In the genomic region with DNA sequence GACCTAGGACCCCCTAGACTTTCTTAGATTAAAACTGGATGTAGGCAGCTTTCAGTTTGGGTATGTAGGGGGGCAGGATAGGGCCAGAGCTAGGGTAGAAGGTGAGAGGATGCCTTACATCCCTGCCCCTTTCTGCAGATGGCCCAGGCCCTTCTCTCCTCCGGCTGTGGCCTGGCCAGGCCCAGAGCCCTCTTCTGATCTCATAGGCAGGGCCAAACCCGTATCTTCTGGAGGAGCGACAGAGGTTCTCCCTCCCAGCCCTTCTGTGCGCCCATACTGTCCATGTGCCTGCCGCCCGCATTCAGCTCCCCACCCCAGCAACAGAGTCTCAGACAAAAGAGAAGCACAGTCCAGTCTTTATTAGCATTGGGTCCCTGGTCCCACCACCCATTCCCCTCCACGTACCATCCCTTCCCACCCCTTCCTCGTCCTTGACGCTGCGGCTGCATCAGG, we compare ENCODE assay signal across 1 cellular context.
TF ChIP-seq lines count a peak whose summit lies in the region.

No MANE protein-coding gene starts in this region.

TF ChIP-seq in K562, 482 proteins besides CTCF, POLR2A, EP300 and RAD21 (continues in another document):
- TF ChIP-seq CREB1 (IDR thresholded peaks at IDR 0.05) = no peak
- peak; percentile 70 for TF ChIP-seq CREB1 (CRISPR knock-in tag; IDR thresholded peaks at IDR 0.05)
- TF ChIP-seq NUFIP1 (IDR thresholded peaks at IDR 0.05; ENCODE audit: partially characterized antibody) = no peak
- TF ChIP-seq NR4A1 (CRISPR knock-in tag; IDR thresholded peaks at IDR 0.05) = no peak
- no peak for TF ChIP-seq NR4A1 (tag; IDR thresholded peaks at IDR 0.05)
- TF ChIP-seq SMC3 (conservative IDR thresholded peaks at IDR 0.05; ENCODE audit: insufficient read depth, low read depth, low read length) = no peak
- TF ChIP-seq, protein P1, sequence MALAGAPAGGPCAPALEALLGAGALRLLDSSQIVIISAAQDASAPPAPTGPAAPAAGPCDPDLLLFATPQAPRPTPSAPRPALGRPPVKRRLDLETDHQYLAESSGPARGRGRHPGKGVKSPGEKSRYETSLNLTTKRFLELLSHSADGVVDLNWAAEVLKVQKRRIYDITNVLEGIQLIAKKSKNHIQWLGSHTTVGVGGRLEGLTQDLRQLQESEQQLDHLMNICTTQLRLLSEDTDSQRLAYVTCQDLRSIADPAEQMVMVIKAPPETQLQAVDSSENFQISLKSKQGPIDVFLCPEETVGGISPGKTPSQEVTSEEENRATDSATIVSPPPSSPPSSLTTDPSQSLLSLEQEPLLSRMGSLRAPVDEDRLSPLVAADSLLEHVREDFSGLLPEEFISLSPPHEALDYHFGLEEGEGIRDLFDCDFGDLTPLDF (CRISPR knock-in tag; IDR thresholded peaks at IDR 0.05) = no peak
- TF ChIP-seq, protein P2, sequence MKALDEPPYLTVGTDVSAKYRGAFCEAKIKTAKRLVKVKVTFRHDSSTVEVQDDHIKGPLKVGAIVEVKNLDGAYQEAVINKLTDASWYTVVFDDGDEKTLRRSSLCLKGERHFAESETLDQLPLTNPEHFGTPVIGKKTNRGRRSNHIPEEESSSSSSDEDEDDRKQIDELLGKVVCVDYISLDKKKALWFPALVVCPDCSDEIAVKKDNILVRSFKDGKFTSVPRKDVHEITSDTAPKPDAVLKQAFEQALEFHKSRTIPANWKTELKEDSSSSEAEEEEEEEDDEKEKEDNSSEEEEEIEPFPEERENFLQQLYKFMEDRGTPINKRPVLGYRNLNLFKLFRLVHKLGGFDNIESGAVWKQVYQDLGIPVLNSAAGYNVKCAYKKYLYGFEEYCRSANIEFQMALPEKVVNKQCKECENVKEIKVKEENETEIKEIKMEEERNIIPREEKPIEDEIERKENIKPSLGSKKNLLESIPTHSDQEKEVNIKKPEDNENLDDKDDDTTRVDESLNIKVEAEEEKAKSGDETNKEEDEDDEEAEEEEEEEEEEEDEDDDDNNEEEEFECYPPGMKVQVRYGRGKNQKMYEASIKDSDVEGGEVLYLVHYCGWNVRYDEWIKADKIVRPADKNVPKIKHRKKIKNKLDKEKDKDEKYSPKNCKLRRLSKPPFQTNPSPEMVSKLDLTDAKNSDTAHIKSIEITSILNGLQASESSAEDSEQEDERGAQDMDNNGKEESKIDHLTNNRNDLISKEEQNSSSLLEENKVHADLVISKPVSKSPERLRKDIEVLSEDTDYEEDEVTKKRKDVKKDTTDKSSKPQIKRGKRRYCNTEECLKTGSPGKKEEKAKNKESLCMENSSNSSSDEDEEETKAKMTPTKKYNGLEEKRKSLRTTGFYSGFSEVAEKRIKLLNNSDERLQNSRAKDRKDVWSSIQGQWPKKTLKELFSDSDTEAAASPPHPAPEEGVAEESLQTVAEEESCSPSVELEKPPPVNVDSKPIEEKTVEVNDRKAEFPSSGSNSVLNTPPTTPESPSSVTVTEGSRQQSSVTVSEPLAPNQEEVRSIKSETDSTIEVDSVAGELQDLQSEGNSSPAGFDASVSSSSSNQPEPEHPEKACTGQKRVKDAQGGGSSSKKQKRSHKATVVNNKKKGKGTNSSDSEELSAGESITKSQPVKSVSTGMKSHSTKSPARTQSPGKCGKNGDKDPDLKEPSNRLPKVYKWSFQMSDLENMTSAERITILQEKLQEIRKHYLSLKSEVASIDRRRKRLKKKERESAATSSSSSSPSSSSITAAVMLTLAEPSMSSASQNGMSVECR (CRISPR knock-in tag; IDR thresholded peaks at IDR 0.05) = peak; percentile 67; the same call in 1 of the 2 replicates
- no peak for TF ChIP-seq POLR3A (IDR thresholded peaks at IDR 0.05; ENCODE audit: borderline replicate concordance, extremely low read depth, insufficient read depth, insufficient read length)
- TF ChIP-seq, protein P3, sequence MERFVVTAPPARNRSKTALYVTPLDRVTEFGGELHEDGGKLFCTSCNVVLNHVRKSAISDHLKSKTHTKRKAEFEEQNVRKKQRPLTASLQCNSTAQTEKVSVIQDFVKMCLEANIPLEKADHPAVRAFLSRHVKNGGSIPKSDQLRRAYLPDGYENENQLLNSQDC (CRISPR knock-in tag; IDR thresholded peaks at IDR 0.05) = no peak
- TF ChIP-seq, protein P4, sequence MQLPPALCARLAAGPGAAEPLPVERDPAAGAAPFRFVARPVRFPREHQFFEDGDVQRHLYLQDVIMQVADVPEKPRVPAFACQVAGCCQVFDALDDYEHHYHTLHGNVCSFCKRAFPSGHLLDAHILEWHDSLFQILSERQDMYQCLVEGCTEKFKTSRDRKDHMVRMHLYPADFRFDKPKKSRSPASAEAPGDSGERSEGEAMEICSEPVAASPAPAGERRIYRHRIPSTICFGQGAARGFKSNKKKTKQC (CRISPR knock-in tag; IDR thresholded peaks at IDR 0.05) = 0 out of 2 replicates have a peak, but pooled peaks have one; percentile 2
- peak; percentile 13 to 41; a peak in 2 of 4 replicates for TF ChIP-seq TBL1XR1 (IDR thresholded peaks at IDR 0.05; ENCODE audit: low read length in 2 of 2)
- TF ChIP-seq ARHGAP35 (IDR thresholded peaks at IDR 0.05; ENCODE audit: partially characterized antibody) = peak; percentile 50
- TF ChIP-seq NFYB (IDR thresholded peaks at IDR 0.05; ENCODE audit: extremely low read depth, insufficient read length) = no peak
- TF ChIP-seq ZNF551 (CRISPR knock-in tag; IDR thresholded peaks at IDR 0.05) = no peak
- no peak for TF ChIP-seq ZNF121 (CRISPR knock-in tag; conservative IDR thresholded peaks at IDR 0.05)
- TF ChIP-seq ZFP1 (CRISPR knock-in tag; IDR thresholded peaks at IDR 0.05) = 0 out of 2 replicates have a peak, but pooled peaks have one; percentile 13
- TF ChIP-seq, protein P5, sequence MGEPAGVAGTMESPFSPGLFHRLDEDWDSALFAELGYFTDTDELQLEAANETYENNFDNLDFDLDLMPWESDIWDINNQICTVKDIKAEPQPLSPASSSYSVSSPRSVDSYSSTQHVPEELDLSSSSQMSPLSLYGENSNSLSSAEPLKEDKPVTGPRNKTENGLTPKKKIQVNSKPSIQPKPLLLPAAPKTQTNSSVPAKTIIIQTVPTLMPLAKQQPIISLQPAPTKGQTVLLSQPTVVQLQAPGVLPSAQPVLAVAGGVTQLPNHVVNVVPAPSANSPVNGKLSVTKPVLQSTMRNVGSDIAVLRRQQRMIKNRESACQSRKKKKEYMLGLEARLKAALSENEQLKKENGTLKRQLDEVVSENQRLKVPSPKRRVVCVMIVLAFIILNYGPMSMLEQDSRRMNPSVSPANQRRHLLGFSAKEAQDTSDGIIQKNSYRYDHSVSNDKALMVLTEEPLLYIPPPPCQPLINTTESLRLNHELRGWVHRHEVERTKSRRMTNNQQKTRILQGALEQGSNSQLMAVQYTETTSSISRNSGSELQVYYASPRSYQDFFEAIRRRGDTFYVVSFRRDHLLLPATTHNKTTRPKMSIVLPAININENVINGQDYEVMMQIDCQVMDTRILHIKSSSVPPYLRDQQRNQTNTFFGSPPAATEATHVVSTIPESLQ (CRISPR knock-in tag; IDR thresholded peaks at IDR 0.05) = no peak; the same call in 1 of the 2 replicates
- no peak for TF ChIP-seq ERF (CRISPR knock-in tag; IDR thresholded peaks at IDR 0.05)
- TF ChIP-seq JUND (IDR thresholded peaks at IDR 0.05; ENCODE audit: borderline replicate concordance, low read depth, low read length) = no peak
- no peak for TF ChIP-seq JUND (tag; IDR thresholded peaks at IDR 0.05; ENCODE audit: borderline replicate concordance, low read depth, low read length)
- TF ChIP-seq, protein P6, sequence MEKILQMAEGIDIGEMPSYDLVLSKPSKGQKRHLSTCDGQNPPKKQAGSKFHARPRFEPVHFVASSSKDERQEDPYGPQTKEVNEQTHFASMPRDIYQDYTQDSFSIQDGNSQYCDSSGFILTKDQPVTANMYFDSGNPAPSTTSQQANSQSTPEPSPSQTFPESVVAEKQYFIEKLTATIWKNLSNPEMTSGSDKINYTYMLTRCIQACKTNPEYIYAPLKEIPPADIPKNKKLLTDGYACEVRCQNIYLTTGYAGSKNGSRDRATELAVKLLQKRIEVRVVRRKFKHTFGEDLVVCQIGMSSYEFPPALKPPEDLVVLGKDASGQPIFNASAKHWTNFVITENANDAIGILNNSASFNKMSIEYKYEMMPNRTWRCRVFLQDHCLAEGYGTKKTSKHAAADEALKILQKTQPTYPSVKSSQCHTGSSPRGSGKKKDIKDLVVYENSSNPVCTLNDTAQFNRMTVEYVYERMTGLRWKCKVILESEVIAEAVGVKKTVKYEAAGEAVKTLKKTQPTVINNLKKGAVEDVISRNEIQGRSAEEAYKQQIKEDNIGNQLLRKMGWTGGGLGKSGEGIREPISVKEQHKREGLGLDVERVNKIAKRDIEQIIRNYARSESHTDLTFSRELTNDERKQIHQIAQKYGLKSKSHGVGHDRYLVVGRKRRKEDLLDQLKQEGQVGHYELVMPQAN (IDR thresholded peaks at IDR 0.05; ENCODE audit: borderline replicate concordance) = peak; percentile 90
- TF ChIP-seq HNRNPK (IDR thresholded peaks at IDR 0.05; ENCODE audit: low read depth, low read length, poor library complexity, severe bottlenecking) = no peak
- 0 out of 2 replicates have a peak, but pooled peaks have one; percentile 17 for TF ChIP-seq CTBP1 (IDR thresholded peaks at IDR 0.05; ENCODE audit: borderline replicate concordance)
- TF ChIP-seq KAT7 (CRISPR knock-in tag; IDR thresholded peaks at IDR 0.05; ENCODE audit: borderline replicate concordance) = peak; percentile 98; the same call in 1 of the 2 replicates
- TF ChIP-seq, protein P7, sequence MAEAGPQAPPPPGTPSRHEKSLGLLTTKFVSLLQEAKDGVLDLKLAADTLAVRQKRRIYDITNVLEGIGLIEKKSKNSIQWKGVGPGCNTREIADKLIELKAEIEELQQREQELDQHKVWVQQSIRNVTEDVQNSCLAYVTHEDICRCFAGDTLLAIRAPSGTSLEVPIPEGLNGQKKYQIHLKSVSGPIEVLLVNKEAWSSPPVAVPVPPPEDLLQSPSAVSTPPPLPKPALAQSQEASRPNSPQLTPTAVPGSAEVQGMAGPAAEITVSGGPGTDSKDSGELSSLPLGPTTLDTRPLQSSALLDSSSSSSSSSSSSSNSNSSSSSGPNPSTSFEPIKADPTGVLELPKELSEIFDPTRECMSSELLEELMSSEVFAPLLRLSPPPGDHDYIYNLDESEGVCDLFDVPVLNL (CRISPR knock-in tag; IDR thresholded peaks at IDR 0.05; ENCODE audit: low read depth) = 0 out of 2 replicates have a peak, but pooled peaks have one; percentile 15
- TF ChIP-seq ZNF311 (CRISPR knock-in tag; IDR thresholded peaks at IDR 0.05) = no peak
- peak; percentile 69; the same call in 1 of the 2 replicates for TF ChIP-seq GABPB1 (CRISPR knock-in tag; IDR thresholded peaks at IDR 0.05)
- TF ChIP-seq, protein P8, sequence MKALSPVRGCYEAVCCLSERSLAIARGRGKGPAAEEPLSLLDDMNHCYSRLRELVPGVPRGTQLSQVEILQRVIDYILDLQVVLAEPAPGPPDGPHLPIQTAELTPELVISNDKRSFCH (CRISPR knock-in tag; IDR thresholded peaks at IDR 0.05) = no peak
- TF ChIP-seq, protein P8 (tag; IDR thresholded peaks at IDR 0.05) = 0 out of 2 replicates have a peak, but pooled peaks have one; percentile 7
- TF ChIP-seq, protein P9, sequence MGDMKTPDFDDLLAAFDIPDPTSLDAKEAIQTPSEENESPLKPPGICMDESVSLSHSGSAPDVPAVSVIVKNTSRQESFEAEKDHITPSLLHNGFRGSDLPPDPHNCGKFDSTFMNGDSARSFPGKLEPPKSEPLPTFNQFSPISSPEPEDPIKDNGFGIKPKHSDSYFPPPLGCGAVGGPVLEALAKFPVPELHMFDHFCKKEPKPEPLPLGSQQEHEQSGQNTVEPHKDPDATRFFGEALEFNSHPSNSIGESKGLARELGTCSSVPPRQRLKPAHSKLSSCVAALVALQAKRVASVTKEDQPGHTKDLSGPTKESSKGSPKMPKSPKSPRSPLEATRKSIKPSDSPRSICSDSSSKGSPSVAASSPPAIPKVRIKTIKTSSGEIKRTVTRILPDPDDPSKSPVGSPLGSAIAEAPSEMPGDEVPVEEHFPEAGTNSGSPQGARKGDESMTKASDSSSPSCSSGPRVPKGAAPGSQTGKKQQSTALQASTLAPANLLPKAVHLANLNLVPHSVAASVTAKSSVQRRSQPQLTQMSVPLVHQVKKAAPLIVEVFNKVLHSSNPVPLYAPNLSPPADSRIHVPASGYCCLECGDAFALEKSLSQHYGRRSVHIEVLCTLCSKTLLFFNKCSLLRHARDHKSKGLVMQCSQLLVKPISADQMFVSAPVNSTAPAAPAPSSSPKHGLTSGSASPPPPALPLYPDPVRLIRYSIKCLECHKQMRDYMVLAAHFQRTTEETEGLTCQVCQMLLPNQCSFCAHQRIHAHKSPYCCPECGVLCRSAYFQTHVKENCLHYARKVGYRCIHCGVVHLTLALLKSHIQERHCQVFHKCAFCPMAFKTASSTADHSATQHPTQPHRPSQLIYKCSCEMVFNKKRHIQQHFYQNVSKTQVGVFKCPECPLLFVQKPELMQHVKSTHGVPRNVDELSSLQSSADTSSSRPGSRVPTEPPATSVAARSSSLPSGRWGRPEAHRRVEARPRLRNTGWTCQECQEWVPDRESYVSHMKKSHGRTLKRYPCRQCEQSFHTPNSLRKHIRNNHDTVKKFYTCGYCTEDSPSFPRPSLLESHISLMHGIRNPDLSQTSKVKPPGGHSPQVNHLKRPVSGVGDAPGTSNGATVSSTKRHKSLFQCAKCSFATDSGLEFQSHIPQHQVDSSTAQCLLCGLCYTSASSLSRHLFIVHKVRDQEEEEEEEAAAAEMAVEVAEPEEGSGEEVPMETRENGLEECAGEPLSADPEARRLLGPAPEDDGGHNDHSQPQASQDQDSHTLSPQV (IDR thresholded peaks at IDR 0.05) = no peak
- TF ChIP-seq, protein P10, sequence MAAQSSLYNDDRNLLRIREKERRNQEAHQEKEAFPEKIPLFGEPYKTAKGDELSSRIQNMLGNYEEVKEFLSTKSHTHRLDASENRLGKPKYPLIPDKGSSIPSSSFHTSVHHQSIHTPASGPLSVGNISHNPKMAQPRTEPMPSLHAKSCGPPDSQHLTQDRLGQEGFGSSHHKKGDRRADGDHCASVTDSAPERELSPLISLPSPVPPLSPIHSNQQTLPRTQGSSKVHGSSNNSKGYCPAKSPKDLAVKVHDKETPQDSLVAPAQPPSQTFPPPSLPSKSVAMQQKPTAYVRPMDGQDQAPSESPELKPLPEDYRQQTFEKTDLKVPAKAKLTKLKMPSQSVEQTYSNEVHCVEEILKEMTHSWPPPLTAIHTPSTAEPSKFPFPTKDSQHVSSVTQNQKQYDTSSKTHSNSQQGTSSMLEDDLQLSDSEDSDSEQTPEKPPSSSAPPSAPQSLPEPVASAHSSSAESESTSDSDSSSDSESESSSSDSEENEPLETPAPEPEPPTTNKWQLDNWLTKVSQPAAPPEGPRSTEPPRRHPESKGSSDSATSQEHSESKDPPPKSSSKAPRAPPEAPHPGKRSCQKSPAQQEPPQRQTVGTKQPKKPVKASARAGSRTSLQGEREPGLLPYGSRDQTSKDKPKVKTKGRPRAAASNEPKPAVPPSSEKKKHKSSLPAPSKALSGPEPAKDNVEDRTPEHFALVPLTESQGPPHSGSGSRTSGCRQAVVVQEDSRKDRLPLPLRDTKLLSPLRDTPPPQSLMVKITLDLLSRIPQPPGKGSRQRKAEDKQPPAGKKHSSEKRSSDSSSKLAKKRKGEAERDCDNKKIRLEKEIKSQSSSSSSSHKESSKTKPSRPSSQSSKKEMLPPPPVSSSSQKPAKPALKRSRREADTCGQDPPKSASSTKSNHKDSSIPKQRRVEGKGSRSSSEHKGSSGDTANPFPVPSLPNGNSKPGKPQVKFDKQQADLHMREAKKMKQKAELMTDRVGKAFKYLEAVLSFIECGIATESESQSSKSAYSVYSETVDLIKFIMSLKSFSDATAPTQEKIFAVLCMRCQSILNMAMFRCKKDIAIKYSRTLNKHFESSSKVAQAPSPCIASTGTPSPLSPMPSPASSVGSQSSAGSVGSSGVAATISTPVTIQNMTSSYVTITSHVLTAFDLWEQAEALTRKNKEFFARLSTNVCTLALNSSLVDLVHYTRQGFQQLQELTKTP (IDR thresholded peaks at IDR 0.05; ENCODE audit: low read depth in 1 of 2, partially characterized antibody in 2 of 2) = peak; percentile 6 to 19
- no peak for TF ChIP-seq MTA1 (IDR thresholded peaks at IDR 0.05; ENCODE audit: borderline replicate concordance)
- no peak for TF ChIP-seq RBM34 (IDR thresholded peaks at IDR 0.05; ENCODE audit: borderline replicate concordance, insufficient read depth, low read length)
- TF ChIP-seq RBM17 (IDR thresholded peaks at IDR 0.05; ENCODE audit: borderline replicate concordance, low read depth, low read length) = no peak
